In genomic region chr6:37699138-37699766, GRCh38 we compare ENCODE assay signal across 8 cellular contexts. TPM values are rescaled to one million over a fixed set of nuclear protein-coding genes. Genes with fewer than 3 reads are reported as not detected.
DNase-seq lines count a peak whose midpoint lies in the region; ATAC-seq and TF ChIP-seq lines count a peak whose summit lies in the region.

No MANE protein-coding gene starts in this region.

- H3K4me1 ChIP-seq in mucosa of rectum (ENCODE audit: control insufficient read depth in 2 of 2, insufficient read depth in 2 of 2, low read length in 2 of 2), result peaks cover 11 to 13% of the 10 kb centered on the region in 2 donors

- in situ Hi-C loops in brain microvascular endothelial cell (cut with HindIII; ENCODE audit: low pct_ligation_motif_present, low sequenced_read_pairs), result no loop called here

- H3K9ac ChIP-seq in mucosa of rectum (ENCODE audit: low read depth in 1 of 2, low read length in 2 of 2), result peak overlapping the region in 1 of 2 donors; percentile 24

- H3K36me3 ChIP-seq in GM06990 (ENCODE audit: control insufficient read depth, insufficient read depth, low read length) (no peaks in the 10 kb centered on the region), brain microvascular endothelial cell (replicated peaks) (no peaks in the 10 kb centered on the region), mucosa of rectum (ENCODE audit: control insufficient read depth in 2 of 2, insufficient read depth in 2 of 2, low read length in 2 of 2) (no peaks in the 10 kb centered on the region)

- no peak for ATAC-seq in GM21447 (IDR thresholded peaks at IDR 0.05; ENCODE audit: unreplicated experiment)
- no peak for ATAC-seq in HG02678 (IDR thresholded peaks at IDR 0.05; ENCODE audit: unreplicated experiment)

- no peak for DNase-seq in GM06990 (ENCODE audit: extremely low read depth, insufficient read length)
- DNase-seq in NCI-H82 (lab: John Stamatoyannopoulos, UW), result peak; percentile 53
- DNase-seq in brain microvascular endothelial cell, result no peak
- no peak for DNase-seq in mesenteric fat pad (ENCODE audit: low spot score)
- no peak for DNase-seq in SIG-M5 treated with dmso at 0.1 percent for 504 hours (lab: John Stamatoyannopoulos, UW; ENCODE audit: unreplicated experiment)

- no peaks in the 10 kb centered on the region for H3K9me3 ChIP-seq in mucosa of rectum (ENCODE audit: control insufficient read depth in 2 of 2, low read length in 2 of 2)

- peak overlapping the region; percentile 76 for H3K4me3 ChIP-seq in GM06990 (replicated peaks; ENCODE audit: low read depth, low read length)
- peak overlapping the region; percentile 66 for H3K4me3 ChIP-seq in brain microvascular endothelial cell (ENCODE audit: low read depth, low read length)
- peak overlapping the region; percentile 71 to 76 for H3K4me3 ChIP-seq in mucosa of rectum (ENCODE audit: low read length in 2 of 2)

- H3K27ac ChIP-seq in brain microvascular endothelial cell (no peak overlapping the region), mucosa of rectum (ENCODE audit: low read depth in 2 of 2, low read length in 2 of 2) (peak overlapping the region in 1 of 2 donors; percentile 61)

- TF ChIP-seq CTCF in GM06990 (IDR thresholded peaks at IDR 0.05; ENCODE audit: insufficient read depth, low read length, poor library complexity, severe bottlenecking), result no peak
- TF ChIP-seq CTCF in brain microvascular endothelial cell (IDR thresholded peaks at IDR 0.05; ENCODE audit: low read depth, low read length, missing control alignments), result no peak

- H3K27me3 ChIP-seq in GM06990 (replicated peaks; ENCODE audit: control insufficient read depth, insufficient read depth, low read length) (no peaks in the 10 kb centered on the region; the same call in 1 of the 2 replicates), brain microvascular endothelial cell (replicated peaks) (peaks cover 18% of the 10 kb centered on the region), mucosa of rectum (ENCODE audit: control insufficient read depth in 2 of 2, insufficient read depth in 2 of 2, low read length in 2 of 2) (peaks cover 29 to 59% of the 10 kb centered on the region in 2 donors)

RNA-seq across cellular contexts. Expression of gene MDGA1, which starts 1.6 kb away (rescaled TPM):
- 4.0 TPM for total RNA-seq in mesenteric fat pad
